ENCODE assay signal across 8 cellular contexts in the genomic region with DNA sequence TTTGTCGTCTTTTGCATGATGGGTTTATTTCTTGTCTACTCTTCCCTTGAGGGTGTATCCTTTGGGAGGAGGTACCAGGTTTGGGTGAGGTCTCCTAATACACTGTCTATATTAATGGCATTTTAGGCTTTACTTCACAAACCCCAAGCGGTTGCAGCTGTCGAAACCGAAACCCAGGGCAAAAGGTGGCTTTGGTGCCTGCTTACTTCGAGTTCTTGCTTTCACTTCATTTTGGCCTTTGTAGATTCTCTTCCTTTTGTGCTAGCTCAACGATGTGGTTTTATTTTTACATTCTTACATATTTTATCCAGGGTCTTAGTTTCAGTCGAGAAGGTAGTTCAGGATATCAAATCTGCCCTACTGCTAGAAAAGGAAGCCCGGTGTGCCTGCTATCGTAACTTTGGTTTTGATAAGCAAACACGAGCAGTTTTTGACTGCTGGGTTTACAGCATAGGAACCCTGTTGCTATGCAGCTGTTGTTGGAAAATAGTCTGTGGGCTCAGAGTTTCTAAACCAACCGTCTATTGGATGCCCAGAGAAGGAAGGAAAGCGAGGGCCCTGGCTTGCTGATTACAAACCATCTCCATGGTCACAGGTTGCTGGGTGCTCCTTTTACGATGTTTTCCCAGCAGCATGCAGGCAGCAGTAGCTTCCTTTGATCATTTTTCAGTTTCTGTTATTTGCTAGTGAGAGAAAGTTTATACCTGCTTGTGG. TPM values are rescaled to one million over a fixed set of nuclear protein-coding genes. Genes with fewer than 3 reads are reported as not detected.
DNase-seq lines count a peak whose midpoint lies in the region; ATAC-seq and TF ChIP-seq lines count a peak whose summit lies in the region.

No MANE protein-coding gene starts in this region.

- 16 to 21% methylated on average over 13 of the region's 13 CpGs for WGBS in esophagus, 2 donors
- 16% methylated on average over 13 of the region's 13 CpGs for WGBS in prostate gland

- ATAC-seq in GM18867 (IDR thresholded peaks at IDR 0.05; ENCODE audit: unreplicated experiment) (peak; percentile 92), HG02943 (IDR thresholded peaks at IDR 0.05; ENCODE audit: low read depth, unreplicated experiment) (peak; percentile 91)

- H3K27me3 ChIP-seq in esophagus (ENCODE audit: control insufficient read depth in 1 of 2, insufficient read depth in 2 of 2, low read length in 2 of 2): no peaks in the 10 kb centered on the region
- H3K27me3 ChIP-seq in prostate gland (replicated peaks; ENCODE audit: insufficient read depth): no peaks in the 10 kb centered on the region

- in situ Hi-C loops in GM13976 (cut with MboI; ENCODE audit: low sequenced_read_pairs, unreplicated experiment): no loop called here

- peak overlapping the region; percentile 20 to 46 for H3K4me3 ChIP-seq in esophagus (ENCODE audit: low read depth in 1 of 2, low read length in 2 of 2)
- peak overlapping the region; percentile 10 to 14 for H3K4me3 ChIP-seq in prostate gland

- TF ChIP-seq POLR2A in prostate gland (IDR thresholded peaks at IDR 0.05): peak; percentile 34

- DNase-seq in NCI-H526 (lab: John Stamatoyannopoulos, UW) (peak; percentile 80 to 88), prostate gland (ENCODE audit: low spot score) (peak; percentile 76), globus pallidus (ENCODE audit: low spot score) (no peak), GM13976 (ENCODE audit: low spot score) (no peak)
- DNase-seq in activated CD8-positive, alpha-beta memory T cell treated with anti-CD3 and anti-CD28 coated beads for 4 hours (ENCODE audit: low read depth in 2 of 2): peak; percentile 38 to 39

- H3K4me1 ChIP-seq in esophagus (ENCODE audit: control insufficient read depth in 2 of 2, insufficient read depth in 2 of 2, low read length in 1 of 2): no peaks in the 10 kb centered on the region
- H3K4me1 ChIP-seq in prostate gland (replicated peaks): no peaks in the 10 kb centered on the region

- H3K36me3 ChIP-seq in esophagus (ENCODE audit: control insufficient read depth in 2 of 2, insufficient read depth in 2 of 2, low read length in 1 of 2) (no peaks in the 10 kb centered on the region), prostate gland (no peaks in the 10 kb centered on the region)

- intact Hi-C loops in prostate gland (cut with DNase I): loop anchor here (10.0 kb wide), 1 partner anchor 344 kb away; a partner anchor contains a TSS

- H3K27ac ChIP-seq in esophagus (ENCODE audit: low read depth in 2 of 2, low read length in 1 of 2) (peak overlapping the region; percentile 71 to 74), prostate gland (peak overlapping the region; percentile 65 to 69)

- TF ChIP-seq CTCF in prostate gland (IDR thresholded peaks at IDR 0.05): no peak
- TF ChIP-seq CTCF in GM13976 (IDR thresholded peaks at IDR 0.05; ENCODE audit: borderline replicate concordance, control extremely low read depth, extremely low read depth, insufficient read depth, missing control alignments): no peak

- no peaks in the 10 kb centered on the region for H3K9me3 ChIP-seq in esophagus (ENCODE audit: control insufficient read depth in 2 of 2, insufficient read depth in 1 of 2, low read depth in 1 of 2, low read length in 1 of 2)
- no peaks in the 10 kb centered on the region for H3K9me3 ChIP-seq in prostate gland

RNA-seq across cellular contexts. Expression of a gene that starts 9.8 kb away (rescaled TPM):
- polyA plus RNA-seq in esophagus: 1 to 10 TPM; 1.7 to 4.2 TPM
- 10 to 100 TPM in 1 of 2 donors, 1 to 10 TPM in 1; 6.9 to 11.3 TPM for total RNA-seq in prostate gland

Comparison
In these comparisons a context has a peak if more than half of its experiments do, and no peak if none do; other contexts are left out.
1. DNase-seq: peak in NCI-H526 (2 of 2), activated CD8-positive, alpha-beta memory T cell treated with anti-CD3 and anti-CD28 coated beads for 4 hours (2 of 2) and prostate gland (single experiment); none in globus pallidus (single experiment) and GM13976 (single experiment).